Comparison of ENCODE assay signal across 18 cellular contexts in the genomic region with DNA sequence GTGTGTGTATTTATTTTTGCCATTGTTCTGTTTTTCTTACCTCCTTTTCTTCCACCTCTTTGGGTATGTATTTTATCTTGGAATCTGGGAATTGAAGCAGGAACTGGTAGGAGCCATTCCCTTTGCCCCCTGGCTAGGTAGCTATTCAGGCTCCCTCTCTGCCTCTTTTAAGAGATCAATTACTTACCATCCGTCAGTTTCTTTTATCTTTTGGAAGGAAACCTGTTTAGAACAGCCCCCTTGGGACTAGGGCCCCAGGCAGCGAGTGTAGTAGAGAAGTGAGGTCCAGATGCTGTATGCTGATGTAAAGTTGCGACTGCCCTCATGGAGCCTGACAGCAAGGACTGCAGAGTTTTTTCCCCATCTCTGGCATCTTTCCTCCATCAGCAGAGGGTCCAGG. TPM values are rescaled to one million over a fixed set of nuclear protein-coding genes. Genes with fewer than 3 reads are reported as not detected.
"Had no signal": no experiment of that assay in that cellular context is flagged by ENCODE, and none has a peak within 500 bp of the region (broad histone marks: within the 10 kb centered on the region; RNA-seq: fewer than 3 reads in every experiment).

No MANE protein-coding gene starts in this region.

- H3K4me3 ChIP-seq: cardiac muscle cell, psoas muscle, right lobe of liver, suprapubic skin, upper lobe of left lung had no signal

- H3K36me3 Mint-ChIP-seq: activated CD4-positive, alpha-beta memory T cell treated with anti-CD3 and anti-CD28 coated beads for 36 hours; activated naive CD8-positive, alpha-beta T cell treated with anti-CD3 and anti-CD28 coated beads, Interleukin-2, amount 10 ng/mL, durations not matched to agents 7 days and 5 days; T-cell had no signal

- H3K9me3 ChIP-seq: psoas muscle, right lobe of liver, suprapubic skin, upper lobe of left lung had no signal

- H3K9me3 Mint-ChIP-seq: activated CD4-positive, alpha-beta memory T cell treated with anti-CD3 and anti-CD28 coated beads for 36 hours; activated naive CD8-positive, alpha-beta T cell treated with anti-CD3 and anti-CD28 coated beads, Interleukin-2, amount 10 ng/mL, durations not matched to agents 7 days and 5 days; activated T-cell treated with anti-CD3 and anti-CD28 coated beads, Interleukin-2, amount 50 U/mL, for 72 hours; T-cell had no signal

- H3K4me1 ChIP-seq: psoas muscle, right lobe of liver had no signal

- H3K36me3 ChIP-seq: cardiac muscle cell, right lobe of liver, suprapubic skin, upper lobe of left lung had no signal

- DNase-seq: activated CD4-positive, alpha-beta memory T cell treated with anti-CD3 and anti-CD28 coated beads for 36 hours; activated gamma-delta T cell treated with Interleukin-2 at 50 U/mL for 16 hours; activated naive CD8-positive, alpha-beta T cell treated with anti-CD3 and anti-CD28 coated beads, Interleukin-2, amount 10 ng/mL, durations not matched to agents 7 days and 5 days; activated T-cell treated with anti-CD3 and anti-CD28 coated beads, Interleukin-2, amount 50 U/mL, for 72 hours; aorta; effector CD4-positive, alpha-beta T cell; hippocampal formation; midbrain; occipital lobe; psoas muscle; right lobe of liver; stimulated activated CD4-positive, alpha-beta T cell treated with anti-CD3 and anti-CD28 coated beads, Interleukin-2, amount 100 ng/mL, for 24 hours; stimulated activated naive CD4-positive, alpha-beta T cell treated with Interleukin-2 at 50 U/mL for 16 hours; T-cell; T1000; upper lobe of left lung had no signal

- H3K4me3 Mint-ChIP-seq: activated CD4-positive, alpha-beta memory T cell treated with anti-CD3 and anti-CD28 coated beads for 36 hours; activated naive CD8-positive, alpha-beta T cell treated with anti-CD3 and anti-CD28 coated beads, Interleukin-2, amount 10 ng/mL, durations not matched to agents 7 days and 5 days; activated T-cell treated with anti-CD3 and anti-CD28 coated beads, Interleukin-2, amount 50 U/mL, for 72 hours; T-cell had no signal

- H3K27ac ChIP-seq: cardiac muscle cell, psoas muscle, right lobe of liver, suprapubic skin had no signal

- H3K4me1 Mint-ChIP-seq: activated naive CD8-positive, alpha-beta T cell treated with anti-CD3 and anti-CD28 coated beads, Interleukin-2, amount 10 ng/mL, durations not matched to agents 7 days and 5 days; T-cell had no signal

- ATAC-seq: activated T-cell treated with anti-CD3 and anti-CD28 coated beads, Interleukin-2, amount 50 U/mL, for 72 hours; psoas muscle; right lobe of liver; T-cell had no signal

- H3K27ac Mint-ChIP-seq: activated CD4-positive, alpha-beta memory T cell treated with anti-CD3 and anti-CD28 coated beads for 36 hours; activated naive CD8-positive, alpha-beta T cell treated with anti-CD3 and anti-CD28 coated beads, Interleukin-2, amount 10 ng/mL, durations not matched to agents 7 days and 5 days; activated T-cell treated with anti-CD3 and anti-CD28 coated beads, Interleukin-2, amount 50 U/mL, for 72 hours; T-cell had no signal

- H3K27me3 Mint-ChIP-seq: activated naive CD8-positive, alpha-beta T cell treated with anti-CD3 and anti-CD28 coated beads, Interleukin-2, amount 10 ng/mL, durations not matched to agents 7 days and 5 days had no signal

- H3K27me3 ChIP-seq: cardiac muscle cell, right lobe of liver, suprapubic skin, upper lobe of left lung had no signal

RNA-seq across cellular contexts. Expression of a gene that starts 41.6 kb away (rescaled TPM):
- total RNA-seq: activated CD4-positive, alpha-beta memory T cell treated with anti-CD3 and anti-CD28 coated beads for 36 hours; activated naive CD8-positive, alpha-beta T cell treated with anti-CD3 and anti-CD28 coated beads, Interleukin-2, amount 10 ng/mL, durations not matched to agents 7 days and 5 days; activated T-cell treated with anti-CD3 and anti-CD28 coated beads, Interleukin-2, amount 50 U/mL, for 72 hours had no signal
